1 cellular context compared by ENCODE assay signal in genomic region chr17:66192378-66192687, GRCh38.
TF ChIP-seq lines count a peak whose summit lies in the region.

No MANE protein-coding gene starts in this region.

TF ChIP-seq in K562, 482 proteins besides CTCF, POLR2A, EP300 and RAD21:
- no peak for TF ChIP-seq ZNF592 (IDR thresholded peaks at IDR 0.05)
- TF ChIP-seq ZNF551 (CRISPR knock-in tag; IDR thresholded peaks at IDR 0.05) = no peak
- TF ChIP-seq SP1 (CRISPR knock-in tag; IDR thresholded peaks at IDR 0.05) = no peak
- no peak for TF ChIP-seq JUN (IDR thresholded peaks at IDR 0.05; ENCODE audit: borderline replicate concordance, low read depth, low read length)
- TF ChIP-seq JUN (CRISPR knock-in tag; IDR thresholded peaks at IDR 0.05; ENCODE audit: borderline replicate concordance) = no peak
